ENCODE assay signal across 28 cellular contexts in genomic region chr15:80501453-80501852, GRCh38.
"Had no signal": no experiment of that assay in that cellular context is flagged by ENCODE, and none has a peak within 500 bp of the region (broad histone marks: within the 10 kb centered on the region; RNA-seq: fewer than 3 reads in every experiment).

No MANE protein-coding gene starts in this region.

- H3K4me2 ChIP-seq: KMS-11 had no signal

- H3K9ac ChIP-seq: KMS-11 had no signal

- H3K4me3 ChIP-seq: adrenal gland, SJCRH30, SK-N-MC had no signal

- H3K9me3 ChIP-seq: adrenal gland, SJCRH30 had no signal

- H3K36me3 Mint-ChIP-seq: activated CD4-positive, alpha-beta memory T cell treated with anti-CD3 and anti-CD28 coated beads for 36 hours; activated naive CD4-positive, alpha-beta T cell treated with anti-CD3 and anti-CD28 coated beads, Interleukin-2, amount 50 U/mL, for 72 hours had no signal

- H3K9me3 Mint-ChIP-seq: activated CD4-positive, alpha-beta memory T cell treated with anti-CD3 and anti-CD28 coated beads for 36 hours; activated naive CD4-positive, alpha-beta T cell treated with anti-CD3 and anti-CD28 coated beads for 36 hours; activated naive CD4-positive, alpha-beta T cell treated with anti-CD3 and anti-CD28 coated beads, Interleukin-2, amount 50 U/mL, for 72 hours; activated T-cell treated with anti-CD3 and anti-CD28 coated beads, Interleukin-2, amount 50 U/mL, for 4 hours; activated T-helper 1 cell treated with anti-CD3 and anti-CD28 coated beads, Interleukin-12 subunit alpha, Interleukin-12 subunit beta, Interleukin-2, Interleukin-4 antibody, amounts not matched to agents 30 ng/mL and 10 ng/mL and 1 ng/mL, durations not matched to agents 14 hours and 24 hours and 36 hours; T-helper 1 cell treated with Interleukin-12 subunit alpha and Interleukin-12 subunit beta and Interleukin-4 antibody, amounts not matched to agents 30 μg/mL and 1 μg/mL, for 36 hours; T-helper 2 cell treated with Interferon-gamma antibody and Interleukin-4, amounts not matched to agents 5 μg/mL and 100 μg/mL, for 36 hours had no signal

- H3K27me3 Mint-ChIP-seq: brain had no signal

- H3K4me1 ChIP-seq: adrenal gland, SJCRH30 had no signal

- H3K4me3 Mint-ChIP-seq: activated CD4-positive, alpha-beta memory T cell treated with anti-CD3 and anti-CD28 coated beads for 36 hours; activated naive CD4-positive, alpha-beta T cell treated with anti-CD3 and anti-CD28 coated beads for 36 hours; activated T-cell treated with anti-CD3 and anti-CD28 coated beads, Interleukin-2, amount 50 U/mL, for 4 hours; activated T-helper 1 cell treated with anti-CD3 and anti-CD28 coated beads, Interleukin-12 subunit alpha, Interleukin-12 subunit beta, Interleukin-2, Interleukin-4 antibody, amounts not matched to agents 30 ng/mL and 10 ng/mL and 1 ng/mL, durations not matched to agents 14 hours and 24 hours and 36 hours; brain; T-helper 1 cell treated with Interleukin-12 subunit alpha and Interleukin-12 subunit beta and Interleukin-4 antibody, amounts not matched to agents 30 μg/mL and 1 μg/mL, for 36 hours; T-helper 2 cell treated with Interferon-gamma antibody and Interleukin-4, amounts not matched to agents 5 μg/mL and 100 μg/mL, for 36 hours had no signal

- H3K27me3 ChIP-seq: adrenal gland had no signal

- H3K36me3 ChIP-seq: adrenal gland, SJCRH30 had no signal

- H3K27ac ChIP-seq: adrenal gland, KMS-11, SJCRH30, SK-N-MC had no signal

- DNase-seq: activated CD4-positive, alpha-beta memory T cell treated with anti-CD3 and anti-CD28 coated beads for 36 hours; activated CD4-positive, alpha-beta T cell treated with anti-CD3 and anti-CD28 coated beads, Interleukin-2, amount 50 U/mL, for 1 hour; activated CD8-positive, alpha-beta memory T cell treated with anti-CD3 and anti-CD28 coated beads, Interleukin-2, amount 50 U/mL, for 4 hours; activated gamma-delta T cell treated with Interleukin-2 at 50 U/mL for 16 hours; activated naive CD4-positive, alpha-beta T cell treated with anti-CD3 and anti-CD28 coated beads for 36 hours; activated T-cell treated with anti-CD3 and anti-CD28 coated beads for 4 hours; activated T-cell treated with anti-CD3 and anti-CD28 coated beads, Interleukin-2, amount 50 U/mL, for 4 hours; adrenal gland; central memory CD4-positive, alpha-beta T cell; MM.1S; MV-4-11; NCI-H1092; NCI-H1436 treated with DMSO at 0.1 percent for 48 hours; NCI-H1694 treated with DMSO at 0.1 percent for 48 hours; NCI-H2029; NCI-H2171; NCI-H510A; NCI-H526; NCI-H748 treated with DMSO at 0.1 percent for 48 hours; SHP77; SJCRH30 had no signal

- H3K27ac Mint-ChIP-seq: activated CD4-positive, alpha-beta memory T cell treated with anti-CD3 and anti-CD28 coated beads for 36 hours; activated naive CD4-positive, alpha-beta T cell treated with anti-CD3 and anti-CD28 coated beads for 36 hours; activated naive CD4-positive, alpha-beta T cell treated with anti-CD3 and anti-CD28 coated beads, Interleukin-2, amount 50 U/mL, for 72 hours; activated T-helper 1 cell treated with anti-CD3 and anti-CD28 coated beads, Interleukin-12 subunit alpha, Interleukin-12 subunit beta, Interleukin-2, Interleukin-4 antibody, amounts not matched to agents 30 ng/mL and 10 ng/mL and 1 ng/mL, durations not matched to agents 14 hours and 24 hours and 36 hours; T-helper 1 cell treated with Interleukin-12 subunit alpha and Interleukin-12 subunit beta and Interleukin-4 antibody, amounts not matched to agents 30 μg/mL and 1 μg/mL, for 36 hours; T-helper 2 cell treated with Interferon-gamma antibody and Interleukin-4, amounts not matched to agents 5 μg/mL and 100 μg/mL, for 36 hours had no signal

- ATAC-seq: activated naive CD4-positive, alpha-beta T cell treated with anti-CD3 and anti-CD28 coated beads, Interleukin-2, amount 50 U/mL, for 72 hours; activated T-cell treated with anti-CD3 and anti-CD28 coated beads, Interleukin-2, amount 50 U/mL, for 4 hours had no signal
